Comparison of ENCODE assay signal across 18 cellular contexts in the genomic region with DNA sequence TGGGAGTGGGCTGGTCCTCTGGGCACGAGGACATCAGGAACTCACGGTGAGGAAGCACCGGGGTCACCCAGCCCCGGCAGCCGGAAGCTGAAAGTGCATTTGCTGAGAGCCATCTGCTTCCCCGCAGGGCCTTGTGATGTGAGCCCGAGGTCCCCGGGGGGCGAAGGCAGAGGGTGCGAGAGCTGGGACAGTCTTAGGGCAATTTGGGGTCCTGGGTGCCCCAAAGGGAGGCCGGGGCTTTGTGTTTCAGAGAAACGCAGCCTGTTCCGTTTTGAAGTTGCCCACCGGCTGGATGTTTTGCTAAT. TPM values are rescaled to one million over a fixed set of nuclear protein-coding genes. Genes with fewer than 3 reads are reported as not detected.
A peak's percentile ranks its signal among the peaks of the same experiment; 100 is the strongest.
DNase-seq lines count a peak whose midpoint lies in the region; ATAC-seq and TF ChIP-seq lines count a peak whose summit lies in the region.
"Had no signal": no experiment of that assay in that cellular context is flagged by ENCODE, and none has a peak within 500 bp of the region (broad histone marks: within the 10 kb centered on the region; RNA-seq: fewer than 3 reads in every experiment).

No MANE protein-coding gene starts in this region.

- H3K4me1 Mint-ChIP-seq in activated T-helper 2 cell treated with anti-CD3 and anti-CD28 coated beads, Interferon-gamma antibody, Interleukin-2, Interleukin-4, amounts not matched to agents 10 μg/mL and 5 μg/mL and 100 μg/mL, durations not matched to agents 14 hours and 24 hours and 36 hours (ENCODE audit: low read depth), result peaks cover 21% of the 10 kb centered on the region
- H3K4me1 Mint-ChIP-seq in activated T-helper 17 cell treated with anti-CD3 and anti-CD28 coated beads, Interleukin-2, amount 50 U/mL, for 72 hours, result no peaks in the 10 kb centered on the region

- no peak overlapping the region for H3K27ac Mint-ChIP-seq in activated T-helper 2 cell treated with anti-CD3 and anti-CD28 coated beads, Interferon-gamma antibody, Interleukin-2, Interleukin-4, amounts not matched to agents 10 μg/mL and 5 μg/mL and 100 μg/mL, durations not matched to agents 14 hours and 24 hours and 36 hours
- no peak overlapping the region for H3K27ac Mint-ChIP-seq in activated T-helper 17 cell treated with anti-CD3 and anti-CD28 coated beads, Interleukin-2, amount 50 U/mL, for 72 hours
- H3K27ac Mint-ChIP-seq: activated T-cell treated with anti-CD3 and anti-CD28 coated beads, Interleukin-2, amount 50 U/mL, for 72 hours; nephron progenitor cell had no signal

- no peak overlapping the region; the same call in 1 of the 2 replicates for H3K27ac ChIP-seq in WERI-Rb-1
- peak overlapping the region; percentile 18 to 49 (median 33) for H3K27ac ChIP-seq in gastrocnemius medialis

- ATAC-seq in gastrocnemius medialis (no peak), HG03280 (IDR thresholded peaks at IDR 0.05; ENCODE audit: unreplicated experiment) (no peak)
- ATAC-seq in activated T-helper 17 cell treated with anti-CD3 and anti-CD28 coated beads, Interleukin-2, amount 50 U/mL, for 72 hours (replicated peaks), result no peak
- ATAC-seq: PC-3 had no signal

- H3K4me3 ChIP-seq in WERI-Rb-1 (ENCODE audit: low read depth, low read length) (no peak overlapping the region), gastrocnemius medialis (no peak overlapping the region)

- in situ Hi-C loops in gastrocnemius medialis (cut with MboI; ENCODE audit: low sequenced_read_pairs in 4 of 4), result no loop called here

- TF ChIP-seq POLR2A in gastrocnemius medialis (IDR thresholded peaks at IDR 0.05), result no peak

- intact Hi-C loops in gastrocnemius medialis (cut with DNase I; ENCODE audit: low total_unique reads), result no loop called here
- intact Hi-C loops in activated T-helper 2 cell treated with anti-CD3 and anti-CD28 coated beads, Interferon-gamma antibody, Interleukin-2, Interleukin-4, amounts not matched to agents 10 μg/mL and 5 μg/mL and 100 μg/mL, durations not matched to agents 14 hours and 24 hours and 36 hours (cut with micrococcal nuclease), result no loop called here

- no peak overlapping the region for H3K4me3 Mint-ChIP-seq in activated T-helper 2 cell treated with anti-CD3 and anti-CD28 coated beads, Interferon-gamma antibody, Interleukin-2, Interleukin-4, amounts not matched to agents 10 μg/mL and 5 μg/mL and 100 μg/mL, durations not matched to agents 14 hours and 24 hours and 36 hours (ENCODE audit: low read depth)
- H3K4me3 Mint-ChIP-seq in activated T-helper 17 cell treated with anti-CD3 and anti-CD28 coated beads, Interleukin-2, amount 50 U/mL, for 72 hours, result no peak overlapping the region
- H3K4me3 Mint-ChIP-seq: activated T-cell treated with anti-CD3 and anti-CD28 coated beads, Interleukin-2, amount 50 U/mL, for 72 hours; nephron progenitor cell had no signal

- H3K9me3 Mint-ChIP-seq in activated T-helper 2 cell treated with anti-CD3 and anti-CD28 coated beads, Interferon-gamma antibody, Interleukin-2, Interleukin-4, amounts not matched to agents 10 μg/mL and 5 μg/mL and 100 μg/mL, durations not matched to agents 14 hours and 24 hours and 36 hours, result no peaks in the 10 kb centered on the region
- no peaks in the 10 kb centered on the region for H3K9me3 Mint-ChIP-seq in activated T-helper 17 cell treated with anti-CD3 and anti-CD28 coated beads, Interleukin-2, amount 50 U/mL, for 72 hours
- H3K9me3 Mint-ChIP-seq: activated T-cell treated with anti-CD3 and anti-CD28 coated beads, Interleukin-2, amount 50 U/mL, for 72 hours; nephron progenitor cell had no signal

- H3K27me3 Mint-ChIP-seq in activated T-helper 2 cell treated with anti-CD3 and anti-CD28 coated beads, Interferon-gamma antibody, Interleukin-2, Interleukin-4, amounts not matched to agents 10 μg/mL and 5 μg/mL and 100 μg/mL, durations not matched to agents 14 hours and 24 hours and 36 hours (ENCODE audit: low read depth), result peaks cover 21% of the 10 kb centered on the region
- H3K27me3 Mint-ChIP-seq in activated T-helper 17 cell treated with anti-CD3 and anti-CD28 coated beads, Interleukin-2, amount 50 U/mL, for 72 hours, result no peaks in the 10 kb centered on the region

- H3K36me3 ChIP-seq in WERI-Rb-1 (no peaks in the 10 kb centered on the region), gastrocnemius medialis (no peaks in the 10 kb centered on the region)

- peaks cover 0 to 7% of the 10 kb centered on the region in 2 donors for H3K4me1 ChIP-seq in gastrocnemius medialis

- DNase-seq in DMS53 (lab: John Stamatoyannopoulos, UW) (peak; percentile 15), DMS53 treated with DMSO at 0.1 percent for 48 hours (lab: John Stamatoyannopoulos, UW; ENCODE audit: unreplicated experiment) (no peak), GM20000 (ENCODE audit: low spot score) (peak; percentile 68), WERI-Rb-1 (peak; percentile 21), gastrocnemius medialis (no peak)
- DNase-seq in activated T-helper 2 cell treated with anti-CD3 and anti-CD28 coated beads, Interferon-gamma antibody, Interleukin-2, Interleukin-4, amounts not matched to agents 10 μg/mL and 5 μg/mL and 100 μg/mL, durations not matched to agents 14 hours and 24 hours and 36 hours (ENCODE audit: low spot score), result no peak
- DNase-seq: 8988T; activated CD4-positive, alpha-beta T cell treated with anti-CD3 and anti-CD28 coated beads for 48 hours; amygdala; kidney glomerular epithelial cell; nephron progenitor cell; PC-3; stimulated activated CD4-positive, alpha-beta T cell treated with anti-CD3 and anti-CD28 coated beads, Interleukin-2, amount 100 ng/mL, for 24 hours had no signal

- H3K27me3 ChIP-seq in WERI-Rb-1 (ENCODE audit: insufficient read depth, low read depth, severe bottlenecking) (no peaks in the 10 kb centered on the region), gastrocnemius medialis (peaks cover 15 to 25% (median 21%) of the 10 kb centered on the region in 3 donors)

- TF ChIP-seq CTCF in GM20000 (IDR thresholded peaks at IDR 0.05; ENCODE audit: extremely low read depth, missing control alignments) (no peak), WERI-Rb-1 (IDR thresholded peaks at IDR 0.05; ENCODE audit: low read depth, low read length) (no peak), gastrocnemius medialis (IDR thresholded peaks at IDR 0.05 in 4 of 5, conservative IDR thresholded peaks at IDR 0.05 in 1 of 5) (no peak)

- no peaks in the 10 kb centered on the region for H3K9me3 ChIP-seq in WERI-Rb-1 (ENCODE audit: severe bottlenecking)
- no peaks in the 10 kb centered on the region for H3K9me3 ChIP-seq in gastrocnemius medialis

- H3K36me3 Mint-ChIP-seq in activated T-helper 2 cell treated with anti-CD3 and anti-CD28 coated beads, Interferon-gamma antibody, Interleukin-2, Interleukin-4, amounts not matched to agents 10 μg/mL and 5 μg/mL and 100 μg/mL, durations not matched to agents 14 hours and 24 hours and 36 hours (ENCODE audit: low read depth), result no peaks in the 10 kb centered on the region
- H3K36me3 Mint-ChIP-seq in activated T-helper 17 cell treated with anti-CD3 and anti-CD28 coated beads, Interleukin-2, amount 50 U/mL, for 72 hours (ENCODE audit: low read depth), result no peaks in the 10 kb centered on the region

RNA-seq across cellular contexts. Expression of a gene that starts 4.8 kb away (rescaled TPM):
- total RNA-seq in gastrocnemius medialis, result 1 to 10 TPM; 2.2 to 9.4 (median 6.3) TPM
- total RNA-seq in activated T-helper 2 cell treated with anti-CD3 and anti-CD28 coated beads, Interferon-gamma antibody, Interleukin-2, Interleukin-4, amounts not matched to agents 10 μg/mL and 5 μg/mL and 100 μg/mL, durations not matched to agents 14 hours and 24 hours and 36 hours, result not detected in 2 replicates
- total RNA-seq in activated T-helper 17 cell treated with anti-CD3 and anti-CD28 coated beads, Interleukin-2, amount 50 U/mL, for 72 hours, result not detected
- total RNA-seq: activated T-cell treated with anti-CD3 and anti-CD28 coated beads, Interleukin-2, amount 50 U/mL, for 72 hours; epithelial cell of proximal tubule; HT-29 had no signal

Comparison
In these comparisons a context has a peak if more than half of its experiments do, and no peak if none do; other contexts are left out.
1. DNase-seq: peak in DMS53 (single experiment), GM20000 (single experiment) and WERI-Rb-1 (single experiment); none in DMS53 treated with DMSO at 0.1 percent for 48 hours (single experiment), gastrocnemius medialis (0 of 2) and activated T-helper 2 cell treated with anti-CD3 and anti-CD28 coated beads, Interferon-gamma antibody, Interleukin-2, Interleukin-4, amounts not matched to agents 10 μg/mL and 5 μg/mL and 100 μg/mL, durations not matched to agents 14 hours and 24 hours and 36 hours (single experiment).